ENCODE assay signal across 9 cellular contexts in genomic region chr2:163878718-163879117, GRCh38.
A peak's percentile ranks its signal among the peaks of the same experiment; 100 is the strongest.
DNase-seq lines count a peak whose midpoint lies in the region; ATAC-seq and TF ChIP-seq lines count a peak whose summit lies in the region.
"Had no signal": no experiment of that assay in that cellular context is flagged by ENCODE, and none has a peak within 500 bp of the region (broad histone marks: within the 10 kb centered on the region; RNA-seq: fewer than 3 reads in every experiment).

No MANE protein-coding gene starts in this region.

- no peak overlapping the region for H3K27ac Mint-ChIP-seq in activated T-helper 2 cell treated with anti-CD3 and anti-CD28 coated beads, Interferon-gamma antibody, Interleukin-2, Interleukin-4, amounts not matched to agents 10 μg/mL and 5 μg/mL and 100 μg/mL, durations not matched to agents 14 hours and 24 hours and 36 hours
- H3K27ac Mint-ChIP-seq: B cell had no signal

- no peaks in the 10 kb centered on the region for H3K36me3 ChIP-seq in adrenal gland (replicated peaks in 1 of 2)

- H3K4me1 ChIP-seq in adrenal gland (replicated peaks in 1 of 2) = no peaks in the 10 kb centered on the region

- WGBS in adrenal gland, 4 donors = 55 to 62% (median 58%) methylated on average over 4 of the region's 4 CpGs

- peak; percentile 17 to 46 (median 42) for TF ChIP-seq CTCF in adrenal gland (IDR thresholded peaks at IDR 0.05)

- H3K4me3 ChIP-seq in adrenal gland = no peak overlapping the region

- no peaks in the 10 kb centered on the region for H3K27me3 Mint-ChIP-seq in activated T-helper 2 cell treated with anti-CD3 and anti-CD28 coated beads, Interferon-gamma antibody, Interleukin-2, Interleukin-4, amounts not matched to agents 10 μg/mL and 5 μg/mL and 100 μg/mL, durations not matched to agents 14 hours and 24 hours and 36 hours (ENCODE audit: low read depth)
- H3K27me3 Mint-ChIP-seq: B cell had no signal

- no peaks in the 10 kb centered on the region for H3K4me1 Mint-ChIP-seq in activated T-helper 2 cell treated with anti-CD3 and anti-CD28 coated beads, Interferon-gamma antibody, Interleukin-2, Interleukin-4, amounts not matched to agents 10 μg/mL and 5 μg/mL and 100 μg/mL, durations not matched to agents 14 hours and 24 hours and 36 hours (ENCODE audit: low read depth)
- H3K4me1 Mint-ChIP-seq: B cell had no signal

- H3K27ac ChIP-seq in adrenal gland = no peak overlapping the region

- H3K4me3 Mint-ChIP-seq in activated T-helper 2 cell treated with anti-CD3 and anti-CD28 coated beads, Interferon-gamma antibody, Interleukin-2, Interleukin-4, amounts not matched to agents 10 μg/mL and 5 μg/mL and 100 μg/mL, durations not matched to agents 14 hours and 24 hours and 36 hours (ENCODE audit: low read depth) = no peak overlapping the region
- H3K4me3 Mint-ChIP-seq: B cell had no signal

- H3K9me3 ChIP-seq in adrenal gland (replicated peaks in 1 of 3) = no peaks in the 10 kb centered on the region

- H3K9me3 Mint-ChIP-seq in activated T-helper 2 cell treated with anti-CD3 and anti-CD28 coated beads, Interferon-gamma antibody, Interleukin-2, Interleukin-4, amounts not matched to agents 10 μg/mL and 5 μg/mL and 100 μg/mL, durations not matched to agents 14 hours and 24 hours and 36 hours = peaks cover 7% of the 10 kb centered on the region

- ATAC-seq in HG03280 (IDR thresholded peaks at IDR 0.05; ENCODE audit: unreplicated experiment) (peak; percentile 64), HG03469 (IDR thresholded peaks at IDR 0.05; ENCODE audit: unreplicated experiment) (no peak), HG03135 (IDR thresholded peaks at IDR 0.05; ENCODE audit: unreplicated experiment) (no peak)

- intact Hi-C loops in adrenal gland (cut with DNase I) = no loop called here
- intact Hi-C loops in activated T-helper 2 cell treated with anti-CD3 and anti-CD28 coated beads, Interferon-gamma antibody, Interleukin-2, Interleukin-4, amounts not matched to agents 10 μg/mL and 5 μg/mL and 100 μg/mL, durations not matched to agents 14 hours and 24 hours and 36 hours (cut with micrococcal nuclease) = no loop called here

- no peaks in the 10 kb centered on the region for H3K27me3 ChIP-seq in adrenal gland

- DNase-seq in NCI-H2081 (lab: John Stamatoyannopoulos, UW) (peak; percentile 4 to 12), NCI-H2081 treated with DMSO at 0.1 percent for 48 hours (lab: John Stamatoyannopoulos, UW) (no peak), adrenal gland (peak in 6 of 7 donors; percentile 16 to 70 (median 38)), lung microvascular endothelial cell (ENCODE audit: low read depth in 2 of 2) (peak; percentile 15 to 27)
- no peak for DNase-seq in activated T-helper 2 cell treated with anti-CD3 and anti-CD28 coated beads, Interferon-gamma antibody, Interleukin-2, Interleukin-4, amounts not matched to agents 10 μg/mL and 5 μg/mL and 100 μg/mL, durations not matched to agents 14 hours and 24 hours and 36 hours (ENCODE audit: low spot score)

- H3K36me3 Mint-ChIP-seq in activated T-helper 2 cell treated with anti-CD3 and anti-CD28 coated beads, Interferon-gamma antibody, Interleukin-2, Interleukin-4, amounts not matched to agents 10 μg/mL and 5 μg/mL and 100 μg/mL, durations not matched to agents 14 hours and 24 hours and 36 hours (ENCODE audit: low read depth) = no peaks in the 10 kb centered on the region

- TF ChIP-seq POLR2A in adrenal gland (IDR thresholded peaks at IDR 0.05) = no peak

Comparison
In these comparisons a context has a peak if more than half of its experiments do, and no peak if none do; other contexts are left out.
1. DNase-seq: peak in NCI-H2081 (2 of 2), adrenal gland (6 of 7) and lung microvascular endothelial cell (2 of 2); none in NCI-H2081 treated with DMSO at 0.1 percent for 48 hours (single experiment) and activated T-helper 2 cell treated with anti-CD3 and anti-CD28 coated beads, Interferon-gamma antibody, Interleukin-2, Interleukin-4, amounts not matched to agents 10 μg/mL and 5 μg/mL and 100 μg/mL, durations not matched to agents 14 hours and 24 hours and 36 hours (single experiment).